ENCODE assay signal across 8 cellular contexts in the genomic region with DNA sequence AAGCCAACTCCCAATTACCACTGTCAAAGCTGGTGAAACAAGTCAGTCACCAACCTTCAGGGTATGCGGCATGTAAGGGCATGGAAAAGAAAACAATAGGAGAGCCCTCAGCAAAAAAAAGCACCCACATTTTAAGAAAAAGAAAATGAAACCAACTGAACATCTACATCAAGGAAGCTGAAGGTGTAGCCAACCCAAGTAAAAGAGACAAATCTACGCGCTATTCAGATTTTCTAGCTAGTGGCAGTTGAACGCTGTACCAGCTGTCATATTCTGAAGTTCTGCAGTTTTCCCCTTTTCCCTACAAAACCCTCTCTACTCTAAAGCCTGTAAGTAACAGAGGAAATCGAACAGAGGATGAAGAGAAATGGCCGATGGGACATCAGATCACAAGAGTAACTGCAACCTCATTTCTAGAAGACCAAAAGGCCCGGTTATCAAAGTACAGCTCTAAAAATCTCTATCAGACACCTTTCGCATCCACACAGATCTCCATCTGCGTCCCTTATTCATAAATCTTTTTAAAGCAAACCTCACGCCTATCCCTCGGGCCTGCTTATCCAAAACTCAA. TPM values are rescaled to one million over a fixed set of nuclear protein-coding genes. Genes with fewer than 3 reads are reported as not detected.
DNase-seq lines count a peak whose midpoint lies in the region; ATAC-seq and TF ChIP-seq lines count a peak whose summit lies in the region.

No MANE protein-coding gene starts in this region.

- no peak for TF ChIP-seq EP300 in esophagus muscularis mucosa (IDR thresholded peaks at IDR 0.05)
- no peak for TF ChIP-seq EP300 in ovary (IDR thresholded peaks at IDR 0.05)

- TF ChIP-seq CTCF in cardiac muscle cell (IDR thresholded peaks at IDR 0.05; ENCODE audit: low read depth, low read length) (no peak), esophagus muscularis mucosa (IDR thresholded peaks at IDR 0.05) (no peak), ovary (IDR thresholded peaks at IDR 0.05) (no peak)

- TF ChIP-seq POLR2A in esophagus muscularis mucosa (IDR thresholded peaks at IDR 0.05; ENCODE audit: low read depth) = no peak
- TF ChIP-seq POLR2A in ovary (IDR thresholded peaks at IDR 0.05) = no peak

- H3K27me3 ChIP-seq in cardiac muscle cell (no peaks in the 10 kb centered on the region), esophagus muscularis mucosa (no peaks in the 10 kb centered on the region), ovary (no peaks in the 10 kb centered on the region)

- H3K27ac ChIP-seq in cardiac muscle cell = no peak overlapping the region
- H3K27ac ChIP-seq in SK-N-MC = no peak overlapping the region
- H3K27ac ChIP-seq in esophagus muscularis mucosa (replicated peaks in 1 of 4) = peak overlapping the region; percentile 88 to 93 (median 90)
- H3K27ac ChIP-seq in ovary = peak overlapping the region in 1 of 2 donors; percentile 41

- H3K9ac ChIP-seq in SK-N-MC (ENCODE audit: insufficient read length) = peak overlapping the region; percentile 80

- H3K9me3 ChIP-seq in cardiac muscle cell (ENCODE audit: low read depth) = no peaks in the 10 kb centered on the region
- H3K9me3 ChIP-seq in SK-N-MC (ENCODE audit: low read depth, low read length) = no peaks in the 10 kb centered on the region
- no peaks in the 10 kb centered on the region for H3K9me3 ChIP-seq in esophagus muscularis mucosa
- no peaks in the 10 kb centered on the region for H3K9me3 ChIP-seq in ovary

- ATAC-seq in left cardiac atrium = no peak
- no peak for ATAC-seq in GM21723 (IDR thresholded peaks at IDR 0.05; ENCODE audit: unreplicated experiment)
- ATAC-seq in HG02759 (IDR thresholded peaks at IDR 0.05; ENCODE audit: unreplicated experiment) = no peak
- no peak for ATAC-seq in HG02970 (IDR thresholded peaks at IDR 0.05; ENCODE audit: low FRiP score, unreplicated experiment)

- WGBS in esophagus muscularis mucosa = 17% methylated on average over 11 of the region's 11 CpGs
- 2 to 6% (median 2%) methylated on average over 11 of the region's 11 CpGs for WGBS in ovary, 3 donors

- peaks cover 12% of the 10 kb centered on the region for H3K4me1 ChIP-seq in cardiac muscle cell (ENCODE audit: low read depth)
- peaks cover 36 to 67% (median 61%) of the 10 kb centered on the region in 4 donors for H3K4me1 ChIP-seq in esophagus muscularis mucosa
- H3K4me1 ChIP-seq in ovary (ENCODE audit: insufficient read depth) = peaks cover 12% of the 10 kb centered on the region

- H3K4me3 ChIP-seq in cardiac muscle cell (peak overlapping the region; percentile 55), SK-N-MC (peak overlapping the region; percentile 85), esophagus muscularis mucosa (peak overlapping the region; percentile 76 to 91 (median 86)), ovary (peak overlapping the region; percentile 97)

- DNase-seq in cardiac muscle cell (ENCODE audit: low read depth in 1 of 2, low spot score in 1 of 2) (peak in 1 of 2 donors; percentile 17), left cardiac atrium (no peak), SK-N-MC (ENCODE audit: low read depth, low spot score) (no peak), esophagus muscularis mucosa (ENCODE audit: extremely low spot score) (no peak), ovary (no peak)

- intact Hi-C loops in left cardiac atrium (cut with DNase I) (loop anchor here in 1 of 2 donors (10.0 kb wide), 1 partner anchor 149 kb away; no protein-coding TSS in a partner anchor), esophagus muscularis mucosa (cut with DNase I) (loop anchor here (5.0 to 10.0 kb wide), 3 partner anchors 152 to 369 kb away; a partner anchor contains a TSS), ovary (cut with DNase I) (loop anchor here in 1 of 4 donors (10.0 kb wide), 1 partner anchor 301 kb away; a partner anchor contains a TSS)

- H3K36me3 ChIP-seq in cardiac muscle cell (no peaks in the 10 kb centered on the region), SK-N-MC (ENCODE audit: insufficient read depth, low read length) (no peaks in the 10 kb centered on the region), esophagus muscularis mucosa (no peaks in the 10 kb centered on the region), ovary (no peaks in the 10 kb centered on the region)

RNA-seq across cellular contexts. Expression of a gene that starts 1.4 kb away (rescaled TPM):
- 51.1 and 53.1 TPM in 2 replicates for total RNA-seq in cardiac muscle cell
- polyA plus RNA-seq in cardiac muscle cell = 18.7 and 19.8 TPM in 2 replicates
- total RNA-seq in left cardiac atrium = 10 to 100 TPM; 86.9 to 99.5 TPM
- total RNA-seq in esophagus muscularis mucosa = 100 to 1,000 TPM in 2 of 4 donors, 10 to 100 TPM in 2; 96.1 to 117 (median 108) TPM
- total RNA-seq in ovary = 100 to 1,000 TPM in 5 of 7 donors, 10 to 100 TPM in 2; 83.0 to 145 (median 102) TPM
- 10 to 100 TPM; 45.6 to 61.3 TPM for polyA plus RNA-seq in ovary

Comparison
In these comparisons a context has a peak if more than half of its experiments do, and no peak if none do; other contexts are left out.
1. H3K27ac ChIP-seq: peak in esophagus muscularis mucosa (4 of 4); none in cardiac muscle cell (single experiment) and SK-N-MC (single experiment).
2. Peak in every context shown above with its lines, with median percentiles within 50 percentile points of each other: H3K4me3 ChIP-seq.